ENCODE assay signal across 8 cellular contexts in the genomic region with DNA sequence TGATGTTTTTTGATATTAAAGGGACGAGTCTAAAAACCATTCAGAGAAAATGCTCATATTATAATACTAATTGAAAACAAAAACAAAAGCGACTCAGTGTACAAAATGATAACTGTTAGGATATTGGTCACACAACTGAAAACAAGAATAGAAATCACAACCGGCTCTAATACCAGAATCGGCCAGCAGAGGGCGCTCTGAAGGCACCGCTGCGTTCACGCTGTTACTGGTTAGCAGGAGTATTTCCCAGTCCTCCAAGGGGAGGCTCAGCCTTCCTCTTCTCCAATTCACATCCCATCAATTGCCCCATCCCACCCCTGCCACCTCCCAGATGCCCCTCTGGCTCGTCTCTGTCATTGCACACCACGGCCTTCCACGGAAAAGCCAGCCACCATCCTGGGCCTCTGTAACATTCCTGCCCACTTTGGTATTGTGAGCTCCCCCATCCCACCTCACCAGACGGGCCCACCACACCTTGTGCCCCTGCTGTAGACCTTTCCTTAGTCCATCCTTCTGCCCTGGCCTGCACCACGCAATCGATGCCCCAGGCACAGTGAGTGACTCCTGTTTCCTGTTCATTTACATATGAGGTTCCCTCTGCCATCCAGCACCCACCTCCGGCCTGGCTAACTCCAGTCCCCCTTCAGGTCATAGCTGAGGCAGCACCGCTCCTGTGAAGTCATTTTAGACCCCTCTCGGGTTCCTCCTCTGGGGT. TPM values are rescaled to one million over a fixed set of nuclear protein-coding genes. Genes with fewer than 3 reads are reported as not detected.
DNase-seq lines count a peak whose midpoint lies in the region; ATAC-seq and TF ChIP-seq lines count a peak whose summit lies in the region.

No MANE protein-coding gene starts in this region.

- TF ChIP-seq POLR2A in sigmoid colon (IDR thresholded peaks at IDR 0.05) = no peak

- H3K4me3 ChIP-seq in right atrium auricular region (no peak overlapping the region), sigmoid colon (no peak overlapping the region)

- peaks cover 10% of the 10 kb centered on the region for H3K36me3 ChIP-seq in right atrium auricular region
- H3K36me3 ChIP-seq in sigmoid colon = no peaks in the 10 kb centered on the region

- H3K9me3 ChIP-seq in right atrium auricular region (peaks cover 0 to 3% of the 10 kb centered on the region in 2 donors), sigmoid colon (no peaks in the 10 kb centered on the region)

- intact Hi-C loops in sigmoid colon (cut with DNase I) = loop anchor here (1.0 kb wide), 1 partner anchor 62 kb away; no protein-coding TSS in a partner anchor

- no peak for TF ChIP-seq EP300 in sigmoid colon (IDR thresholded peaks at IDR 0.05)

- ATAC-seq in GM19397 (IDR thresholded peaks at IDR 0.05; ENCODE audit: unreplicated experiment) = no peak

- peaks cover 0 to 10% of the 10 kb centered on the region in 2 donors for H3K4me1 ChIP-seq in right atrium auricular region
- peaks cover 0 to 9% (median 0%) of the 10 kb centered on the region in 4 donors for H3K4me1 ChIP-seq in sigmoid colon

- DNase-seq in NCI-H2196 (lab: John Stamatoyannopoulos, UW; ENCODE audit: unreplicated experiment) (peak; percentile 63), NCI-H2196 treated with DMSO at 0.1 percent for 48 hours (lab: John Stamatoyannopoulos, UW; ENCODE audit: unreplicated experiment) (no peak), M059J (ENCODE audit: low read depth) (peak; percentile 54), T-helper 2 cell (peak; percentile 1 to 69 (median 54)), anterior cingulate cortex (lab: John Stamatoyannopoulos, UW) (peak in 54 of 58 donors; percentile 22 to 92 (median 61)), right atrium auricular region (ENCODE audit: low spot score) (peak; percentile 92), sigmoid colon (peak; percentile 85)

- H3K27me3 ChIP-seq in right atrium auricular region = no peaks in the 10 kb centered on the region
- H3K27me3 ChIP-seq in sigmoid colon = no peaks in the 10 kb centered on the region

- WGBS in sigmoid colon, 2 donors = 26 to 32% methylated on average over 17 of the region's 17 CpGs

- H3K27ac ChIP-seq in right atrium auricular region (peak overlapping the region in 1 of 2 donors; percentile 29), sigmoid colon (no peak overlapping the region)

- TF ChIP-seq CTCF in right atrium auricular region (IDR thresholded peaks at IDR 0.05) (peak; percentile 88 to 96), sigmoid colon (IDR thresholded peaks at IDR 0.05) (peak; percentile 65 to 94 (median 89))

RNA-seq across cellular contexts. Expression of a gene that starts 8.5 kb away (rescaled TPM):
- 0.12 and 0.42 TPM in 2 replicates for total RNA-seq in M059J (2014; rRNA removed; shearing (Covaris generic))
- 10 to 100 TPM; 76.5 to 80.7 TPM for total RNA-seq in right atrium auricular region
- total RNA-seq in sigmoid colon = 10 to 100 TPM; 26.3 to 56.7 (median 33.9) TPM
- polyA plus RNA-seq in sigmoid colon = 10 to 100 TPM; 10.9 to 36.6 (median 18.1) TPM

RNA-seq across cellular contexts. Expression of a gene that starts 31.7 kb away (rescaled TPM):
- 2.8 and 18.5 TPM in 2 replicates for total RNA-seq in M059J (2014; rRNA removed; shearing (Covaris generic))
- 10 to 100 TPM; 11.5 to 30.2 TPM for total RNA-seq in right atrium auricular region
- 10 to 100 TPM; 26.0 to 35.8 (median 30.5) TPM for total RNA-seq in sigmoid colon
- polyA plus RNA-seq in sigmoid colon = 10 to 100 TPM in 2 of 3 donors, 1 to 10 TPM in 1; 6.9 to 18.0 (median 14.2) TPM

Comparison
In these comparisons a context has a peak if more than half of its experiments do, and no peak if none do; other contexts are left out.
1. RNA of a gene that starts 8.5 kb away (total RNA-seq): 76.5 to 80.7 TPM in right atrium auricular region and 26.3 to 56.7 TPM in sigmoid colon; 0.12 to 0.42 TPM in M059J; every median in the first group is over 10 times any median in the second.